34 cellular contexts compared by ENCODE assay signal in the genomic region with DNA sequence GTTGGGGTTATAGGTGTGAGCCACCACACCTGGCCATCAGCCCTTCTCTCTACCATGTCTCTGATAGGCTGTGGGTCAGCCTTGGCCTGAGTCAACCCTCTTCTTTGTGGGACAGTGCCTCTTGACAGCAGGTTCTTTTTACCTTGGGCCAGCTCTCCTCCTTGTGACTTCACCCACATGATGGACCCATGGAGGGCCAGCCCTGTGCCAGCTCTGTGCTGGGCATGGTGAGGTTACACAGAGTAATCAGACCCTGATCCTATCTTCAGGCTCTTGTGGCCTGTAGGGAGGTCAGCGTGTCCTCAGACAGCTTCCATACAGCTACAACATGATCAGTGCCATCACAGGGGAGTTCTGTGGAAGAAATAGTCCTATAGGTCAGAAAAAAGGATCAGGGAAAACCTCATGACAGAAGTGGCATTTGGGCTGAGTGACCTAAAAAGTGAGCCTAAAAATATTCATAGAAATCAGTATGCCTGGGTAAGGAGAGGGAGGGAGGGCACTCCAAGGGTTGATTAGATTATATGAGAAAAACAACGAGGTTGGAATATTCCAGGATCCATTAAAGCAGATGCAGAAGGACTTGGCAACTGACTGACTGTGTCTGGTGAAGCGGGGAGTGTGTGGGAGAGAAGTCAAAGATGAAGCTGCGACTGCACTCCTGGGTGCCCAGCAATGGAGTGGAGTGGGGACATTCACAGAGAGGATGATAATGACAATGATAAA. TPM values are rescaled to one million over a fixed set of nuclear protein-coding genes. Genes with fewer than 3 reads are reported as not detected.
"Had no signal": no experiment of that assay in that cellular context is flagged by ENCODE, and none has a peak within 500 bp of the region (broad histone marks: within the 10 kb centered on the region; RNA-seq: fewer than 3 reads in every experiment).

No MANE protein-coding gene starts in this region.

- H3K36me3 ChIP-seq: gastroesophageal sphincter, left lung, SJSA1, vagina had no signal

- H3K27me3 Mint-ChIP-seq: activated CD4-positive, alpha-beta memory T cell treated with anti-CD3 and anti-CD28 coated beads for 36 hours; activated CD4-positive, alpha-beta T cell treated with anti-CD3 and anti-CD28 coated beads, Interleukin-2, amount 10 ng/mL, durations not matched to agents 24 days and 14 days; activated naive CD4-positive, alpha-beta T cell treated with anti-CD3 and anti-CD28 coated beads, Interleukin-2, amount 50 U/mL, for 24 hours; activated naive CD8-positive, alpha-beta T cell treated with anti-CD3 and anti-CD28 coated beads, Interleukin-2, amount 50 U/mL, for 24 hours had no signal

- DNase-seq: activated CD4-positive, alpha-beta memory T cell treated with anti-CD3 and anti-CD28 coated beads for 36 hours; activated CD4-positive, alpha-beta T cell treated with anti-CD3 and anti-CD28 coated beads, Interleukin-2, amount 10 ng/mL, durations not matched to agents 24 days and 14 days; activated CD4-positive, CD25-positive, alpha-beta regulatory T cell treated with anti-CD3 and anti-CD28 coated beads, Interleukin-2, amount 50 U/mL, for 72 hours; activated naive CD8-positive, alpha-beta T cell treated with anti-CD3 and anti-CD28 coated beads, Interleukin-2, amount 50 U/mL, for 24 hours; activated T-cell treated with anti-CD3 and anti-CD28 coated beads, Interleukin-2, amount 50 U/mL, for 4 hours; amygdala; central memory CD4-positive, alpha-beta T cell; effector memory CD4-positive, alpha-beta T cell; hippocampal formation; immature natural killer cell; kidney glomerular epithelial cell; left lung; right cardiac atrium; stimulated activated CD4-positive, alpha-beta T cell treated with anti-CD3 and anti-CD28 coated beads, Interleukin-2, amount 100 ng/mL, for 48 hours; stimulated activated naive CD8-positive, alpha-beta T cell treated with anti-CD3 and anti-CD28 coated beads, Interleukin-15, Interleukin-2, amounts not matched to agents 100 U/mL and 50 U/mL, for 24 hours; T-helper 9 cell; testis; trophoblast cell had no signal

- H3K4me3 ChIP-seq: gastroesophageal sphincter, left lung, SJSA1, testis, vagina had no signal

- H3K27ac ChIP-seq: gastroesophageal sphincter, left lung, SJSA1, testis, vagina, VCaP had no signal

- H3K4me3 Mint-ChIP-seq: activated CD4-positive, alpha-beta memory T cell treated with anti-CD3 and anti-CD28 coated beads for 36 hours; activated CD4-positive, alpha-beta T cell treated with anti-CD3 and anti-CD28 coated beads, Interleukin-2, amount 10 ng/mL, durations not matched to agents 24 days and 14 days; activated naive CD4-positive, alpha-beta T cell treated with anti-CD3 and anti-CD28 coated beads, Interleukin-2, amount 50 U/mL, for 24 hours; activated naive CD8-positive, alpha-beta T cell treated with anti-CD3 and anti-CD28 coated beads, Interleukin-2, amount 50 U/mL, for 24 hours; activated T-cell treated with anti-CD3 and anti-CD28 coated beads, Interleukin-2, amount 50 U/mL, for 4 hours; immature natural killer cell; mesothelial cell of epicardium; naive thymus-derived CD4-positive, alpha-beta T cell had no signal

- H3K9me3 ChIP-seq: gastroesophageal sphincter, left lung, SJSA1, testis, vagina had no signal

- H3K9me3 Mint-ChIP-seq: activated CD4-positive, alpha-beta memory T cell treated with anti-CD3 and anti-CD28 coated beads for 36 hours; activated CD4-positive, alpha-beta T cell treated with anti-CD3 and anti-CD28 coated beads, Interleukin-2, amount 10 ng/mL, durations not matched to agents 24 days and 14 days; activated naive CD4-positive, alpha-beta T cell treated with anti-CD3 and anti-CD28 coated beads, Interleukin-2, amount 50 U/mL, for 24 hours; activated naive CD8-positive, alpha-beta T cell treated with anti-CD3 and anti-CD28 coated beads, Interleukin-2, amount 50 U/mL, for 24 hours; activated T-cell treated with anti-CD3 and anti-CD28 coated beads, Interleukin-2, amount 50 U/mL, for 4 hours; activated T-helper 2 cell treated with anti-CD3 and anti-CD28 coated beads, Interferon-gamma antibody, Interleukin-2, Interleukin-4, amounts not matched to agents 10 μg/mL and 5 μg/mL and 100 μg/mL, durations not matched to agents 14 hours and 24 hours and 36 hours; immature natural killer cell; mesothelial cell of epicardium; naive thymus-derived CD4-positive, alpha-beta T cell had no signal

- H3K36me3 Mint-ChIP-seq: activated CD4-positive, alpha-beta memory T cell treated with anti-CD3 and anti-CD28 coated beads for 36 hours; activated naive CD4-positive, alpha-beta T cell treated with anti-CD3 and anti-CD28 coated beads, Interleukin-2, amount 50 U/mL, for 24 hours; immature natural killer cell; mesothelial cell of epicardium; naive thymus-derived CD4-positive, alpha-beta T cell had no signal

- H3K4me1 Mint-ChIP-seq: activated naive CD4-positive, alpha-beta T cell treated with anti-CD3 and anti-CD28 coated beads, Interleukin-2, amount 50 U/mL, for 24 hours; activated naive CD8-positive, alpha-beta T cell treated with anti-CD3 and anti-CD28 coated beads, Interleukin-2, amount 50 U/mL, for 24 hours; immature natural killer cell had no signal

- H3K27me3 ChIP-seq: testis, vagina had no signal

- ATAC-seq: activated naive CD8-positive, alpha-beta T cell treated with anti-CD3 and anti-CD28 coated beads, Interleukin-2, amount 50 U/mL, for 24 hours; activated T-cell treated with anti-CD3 and anti-CD28 coated beads, Interleukin-2, amount 50 U/mL, for 4 hours; gastroesophageal sphincter; stimulated activated naive CD8-positive, alpha-beta T cell treated with anti-CD3 and anti-CD28 coated beads, Interleukin-15, Interleukin-2, amounts not matched to agents 100 U/mL and 50 U/mL, for 24 hours had no signal

- H3K27ac Mint-ChIP-seq: activated CD4-positive, alpha-beta memory T cell treated with anti-CD3 and anti-CD28 coated beads for 36 hours; activated CD4-positive, alpha-beta T cell treated with anti-CD3 and anti-CD28 coated beads, Interleukin-2, amount 10 ng/mL, durations not matched to agents 24 days and 14 days; activated naive CD4-positive, alpha-beta T cell treated with anti-CD3 and anti-CD28 coated beads, Interleukin-2, amount 50 U/mL, for 24 hours; activated naive CD8-positive, alpha-beta T cell treated with anti-CD3 and anti-CD28 coated beads, Interleukin-2, amount 50 U/mL, for 24 hours; activated T-helper 2 cell treated with anti-CD3 and anti-CD28 coated beads, Interferon-gamma antibody, Interleukin-2, Interleukin-4, amounts not matched to agents 10 μg/mL and 5 μg/mL and 100 μg/mL, durations not matched to agents 14 hours and 24 hours and 36 hours; mesothelial cell of epicardium had no signal

- H3K4me1 ChIP-seq: gastroesophageal sphincter, left lung, SJSA1, testis, vagina had no signal

RNA-seq across cellular contexts. Expression of gene OTOG, which starts 17.1 kb away (rescaled TPM):
- total RNA-seq: activated CD4-positive, alpha-beta memory T cell treated with anti-CD3 and anti-CD28 coated beads for 36 hours; activated CD4-positive, alpha-beta T cell treated with anti-CD3 and anti-CD28 coated beads, Interleukin-2, amount 10 ng/mL, durations not matched to agents 24 days and 14 days; activated T-cell treated with anti-CD3 and anti-CD28 coated beads, Interleukin-2, amount 50 U/mL, for 4 hours; activated T-helper 2 cell treated with anti-CD3 and anti-CD28 coated beads, Interferon-gamma antibody, Interleukin-2, Interleukin-4, amounts not matched to agents 10 μg/mL and 5 μg/mL and 100 μg/mL, durations not matched to agents 14 hours and 24 hours and 36 hours; dermis microvascular lymphatic vessel endothelial cell; fibroblast of lung; fibroblast of villous mesenchyme; gastroesophageal sphincter; left lung; lung microvascular endothelial cell; naive thymus-derived CD4-positive, alpha-beta T cell; omental fat pad; pulmonary artery endothelial cell; right cardiac atrium; SJSA1; T-helper 1 cell treated with Interleukin-12 subunit alpha and Interleukin-12 subunit beta and Interleukin-4 antibody, amounts not matched to agents 30 ng/mL and 1 ng/mL, for 36 hours; vagina had no signal
- polyA plus RNA-seq: fibroblast of lung; immature natural killer cell; naive thymus-derived CD4-positive, alpha-beta T cell; right cardiac atrium had no signal

RNA-seq across cellular contexts. Expression of gene USH1C, which starts 19.9 kb away (rescaled TPM):
- total RNA-seq: activated CD4-positive, alpha-beta memory T cell treated with anti-CD3 and anti-CD28 coated beads for 36 hours; activated CD4-positive, alpha-beta T cell treated with anti-CD3 and anti-CD28 coated beads, Interleukin-2, amount 10 ng/mL, durations not matched to agents 24 days and 14 days; activated T-cell treated with anti-CD3 and anti-CD28 coated beads, Interleukin-2, amount 50 U/mL, for 4 hours; activated T-helper 2 cell treated with anti-CD3 and anti-CD28 coated beads, Interferon-gamma antibody, Interleukin-2, Interleukin-4, amounts not matched to agents 10 μg/mL and 5 μg/mL and 100 μg/mL, durations not matched to agents 14 hours and 24 hours and 36 hours; dermis microvascular lymphatic vessel endothelial cell; fibroblast of lung; fibroblast of villous mesenchyme; lung microvascular endothelial cell; naive thymus-derived CD4-positive, alpha-beta T cell; pulmonary artery endothelial cell; SJSA1; skeletal muscle tissue; T-helper 1 cell treated with Interleukin-12 subunit alpha and Interleukin-12 subunit beta and Interleukin-4 antibody, amounts not matched to agents 30 ng/mL and 1 ng/mL, for 36 hours; vagina had no signal
- polyA plus RNA-seq: fibroblast of lung; immature natural killer cell; naive thymus-derived CD4-positive, alpha-beta T cell had no signal
